In the genomic region with DNA sequence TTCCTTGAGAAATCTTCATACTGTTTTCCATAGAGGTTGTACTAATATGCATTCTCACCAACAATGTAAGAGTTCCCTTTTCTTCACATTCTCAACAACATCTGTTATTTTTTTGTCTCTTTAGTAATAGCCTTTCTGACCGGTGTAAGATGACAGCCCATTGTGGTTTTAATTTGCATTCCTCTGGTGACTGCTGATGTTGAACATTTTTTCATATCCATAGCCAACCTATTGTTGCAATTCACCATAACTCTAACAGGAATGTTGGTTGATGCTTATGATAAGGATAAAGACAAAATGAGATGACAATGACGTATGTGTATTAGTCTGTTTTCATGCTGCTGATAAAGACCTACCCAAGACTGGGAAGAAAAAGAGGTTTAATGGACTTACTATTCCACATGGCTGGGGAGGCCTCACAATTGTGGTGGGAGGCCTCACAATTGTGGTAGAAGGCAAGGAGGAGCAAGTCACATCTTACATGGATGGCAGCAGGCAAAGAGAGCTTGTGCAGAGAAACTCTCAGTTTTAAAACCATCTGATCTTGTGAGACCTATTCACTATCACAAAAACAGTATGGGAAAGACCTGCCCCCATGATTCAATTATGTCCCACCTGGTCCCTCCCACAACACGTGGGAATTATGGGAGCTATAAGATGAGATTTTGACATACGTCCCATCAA, we compare ENCODE assay signal across 17 cellular contexts. TPM values are rescaled to one million over a fixed set of nuclear protein-coding genes. Genes with fewer than 3 reads are reported as not detected.
DNase-seq lines count a peak whose midpoint lies in the region; ATAC-seq and TF ChIP-seq lines count a peak whose summit lies in the region.
"Had no signal": no experiment of that assay in that cellular context is flagged by ENCODE, and none has a peak within 500 bp of the region (broad histone marks: within the 10 kb centered on the region; RNA-seq: fewer than 3 reads in every experiment).

No MANE protein-coding gene starts in this region.

- H3K9me3 Mint-ChIP-seq in HFFc6 = peaks cover 8% of the 10 kb centered on the region

- H3K4me3 ChIP-seq in fibroblast of mammary gland (ENCODE audit: control insufficient read depth, low read depth, low read length) = no peak overlapping the region

- H3K27ac Mint-ChIP-seq in HFFc6 = no peak overlapping the region; the same call in 1 of the 2 replicates
- H3K27ac Mint-ChIP-seq: CD4-positive, CD25-positive, alpha-beta regulatory T cell; H9 had no signal

- H3K27me3 Mint-ChIP-seq in HFFc6 (ENCODE audit: insufficient read depth) = peaks cover 18% of the 10 kb centered on the region

- TF ChIP-seq CTCF in HFFc6 (IDR thresholded peaks at IDR 0.05) (no peak), fibroblast of mammary gland (conservative IDR thresholded peaks at IDR 0.05; ENCODE audit: control insufficient read depth, insufficient read depth, low read depth, low read length) (no peak)

- H3K36me3 Mint-ChIP-seq in HFFc6 (ENCODE audit: low read depth) = peaks cover 8% of the 10 kb centered on the region; the same call in 1 of the 2 replicates

- H3K4me3 Mint-ChIP-seq in HFFc6 = no peak overlapping the region
- H3K4me3 Mint-ChIP-seq: CD4-positive, CD25-positive, alpha-beta regulatory T cell; H9 had no signal

- H3K4me1 Mint-ChIP-seq in HFFc6 (ENCODE audit: low read depth) = peaks cover 6% of the 10 kb centered on the region; the same call in 1 of the 2 replicates
- H3K4me1 Mint-ChIP-seq: CD4-positive, CD25-positive, alpha-beta regulatory T cell had no signal

- no peak for ATAC-seq in HG03045 (IDR thresholded peaks at IDR 0.05; ENCODE audit: unreplicated experiment)

- DNase-seq in A172 (ENCODE audit: low spot score) = peak; percentile 18
- DNase-seq in HFFc6 = peak; percentile 46
- peak; percentile 75 for DNase-seq in amniotic epithelial cell (ENCODE audit: low read depth)
- peak; percentile 26 for DNase-seq in fibroblast of mammary gland (ENCODE audit: low read depth)
- DNase-seq in NCI-H82 treated with DMSO at 0.1 percent for 48 hours (lab: John Stamatoyannopoulos, UW; ENCODE audit: unreplicated experiment) = no peak
- no peak for DNase-seq in NCI-H345 treated with DMSO at 0.1 percent for 48 hours (lab: John Stamatoyannopoulos, UW; ENCODE audit: unreplicated experiment)
- no peak for DNase-seq in H4 (ENCODE audit: low spot score)
- DNase-seq: CD4-positive, CD25-positive, alpha-beta regulatory T cell; DMS53; H9; NCI-H1105; NCI-H1694 treated with DMSO at 0.1 percent for 48 hours; NCI-H446 treated with DMSO at 0.1 percent for 48 hours; NCI-H774; Right ventricle myocardium superior had no signal

RNA-seq across cellular contexts. Expression of a gene that starts 37.6 kb away (rescaled TPM):
- not detected in 2 replicates for total RNA-seq in A172 (2014; rRNA removed; shearing (Covaris generic))
- not detected for total RNA-seq in HFFc6 (2021; fragmentation: NEBNext Ultra II Directional; extraction: Animal tissue kit (Norgen Biotek cat#: 25700))
- not detected in 2 replicates for total RNA-seq in H4 (2014; rRNA removed; shearing (Covaris generic))
- total RNA-seq: CD4-positive, CD25-positive, alpha-beta regulatory T cell; G401; Right ventricle myocardium superior had no signal

RNA-seq across cellular contexts. Expression of a gene that starts 41.3 kb away (rescaled TPM):
- 6.4 and 7.0 TPM in 2 replicates for total RNA-seq in A172 (2014; rRNA removed; shearing (Covaris generic))
- 1 to 10 TPM; 3.0 to 6.0 (median 5.0) TPM for total RNA-seq in HFFc6 (2021; fragmentation: NEBNext Ultra II Directional; extraction: Animal tissue kit (Norgen Biotek cat#: 25700))
- total RNA-seq in H4 (2014; rRNA removed; shearing (Covaris generic)) = 5.1 and 5.3 TPM in 2 replicates

Comparison
In these comparisons a context has a peak if more than half of its experiments do, and no peak if none do; other contexts are left out.
1. DNase-seq: peak in A172 (single experiment), HFFc6 (single experiment), amniotic epithelial cell (single experiment) and fibroblast of mammary gland (single experiment); none in NCI-H82 treated with DMSO at 0.1 percent for 48 hours (single experiment), NCI-H345 treated with DMSO at 0.1 percent for 48 hours (single experiment) and H4 (single experiment).